15 cellular contexts compared by ENCODE assay signal in the genomic region with DNA sequence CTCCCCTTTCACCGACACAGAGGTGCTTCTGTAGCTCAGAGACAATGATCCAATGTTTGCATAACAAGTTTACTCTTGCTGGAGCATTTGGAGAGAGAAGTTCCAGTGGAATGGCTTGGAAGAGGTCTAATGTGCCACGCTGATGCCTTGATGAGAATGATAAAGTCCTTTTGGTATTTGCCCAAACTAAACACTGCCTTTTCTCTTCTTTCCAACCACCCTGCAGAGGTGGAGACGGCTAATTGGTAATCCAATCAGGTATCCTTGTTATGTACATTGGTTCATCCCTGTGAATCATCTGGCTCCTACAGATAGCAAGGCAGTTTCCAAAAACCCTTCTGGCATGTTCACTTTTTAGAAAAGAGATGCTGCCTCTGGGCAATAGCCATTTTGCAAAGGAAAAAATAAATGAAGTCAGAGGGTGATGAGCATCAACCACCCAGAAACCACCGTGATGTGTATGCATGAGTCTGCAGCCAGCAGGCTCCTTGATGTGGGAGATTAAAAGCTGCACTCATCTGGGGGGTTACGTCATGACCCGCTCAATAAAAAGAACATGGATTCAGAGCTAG. TPM values are rescaled to one million over a fixed set of nuclear protein-coding genes. Genes with fewer than 3 reads are reported as not detected.
DNase-seq lines count a peak whose midpoint lies in the region; ATAC-seq lines count a peak whose summit lies in the region.
"Had no signal": no experiment of that assay in that cellular context is flagged by ENCODE, and none has a peak within 500 bp of the region (broad histone marks: within the 10 kb centered on the region; RNA-seq: fewer than 3 reads in every experiment).

No MANE protein-coding gene starts in this region.

- H3K27me3 Mint-ChIP-seq in activated CD4-positive, alpha-beta T cell treated with anti-CD3 and anti-CD28 coated beads for 36 hours: peaks cover 14% of the 10 kb centered on the region
- peaks cover 27% of the 10 kb centered on the region for H3K27me3 Mint-ChIP-seq in activated CD4-positive, alpha-beta T cell treated with anti-CD3 and anti-CD28 coated beads, Interleukin-2, amount 10 ng/mL, durations not matched to agents 7 days and 5 days
- H3K27me3 Mint-ChIP-seq in activated T-cell treated with anti-CD3 and anti-CD28 coated beads, Interleukin-2, amount 50 U/mL, for 4 hours (ENCODE audit: low read depth): peaks cover 18% of the 10 kb centered on the region

- POLR2A ChIA-PET in activated CD4-positive, alpha-beta T cell treated with anti-CD3 and anti-CD28 coated beads for 36 hours (lab: Charles Lee): no interaction called here
- POLR2A ChIA-PET in activated CD4-positive, alpha-beta T cell treated with anti-CD3 and anti-CD28 coated beads, Interleukin-2, amount 10 ng/mL, durations not matched to agents 7 days and 5 days (lab: Charles Lee): no interaction called here

- no peaks in the 10 kb centered on the region for H3K36me3 Mint-ChIP-seq in activated CD4-positive, alpha-beta T cell treated with anti-CD3 and anti-CD28 coated beads for 36 hours (ENCODE audit: low read depth)
- no peaks in the 10 kb centered on the region for H3K36me3 Mint-ChIP-seq in activated CD4-positive, alpha-beta T cell treated with anti-CD3 and anti-CD28 coated beads, Interleukin-2, amount 10 ng/mL, durations not matched to agents 7 days and 5 days (ENCODE audit: low read depth)
- no peaks in the 10 kb centered on the region for H3K36me3 Mint-ChIP-seq in activated T-cell treated with anti-CD3 and anti-CD28 coated beads, Interleukin-2, amount 50 U/mL, for 4 hours (ENCODE audit: insufficient read depth)

- ATAC-seq in activated CD4-positive, alpha-beta T cell treated with anti-CD3 and anti-CD28 coated beads for 36 hours: peak; percentile 33
- ATAC-seq in activated T-cell treated with anti-CD3 and anti-CD28 coated beads, Interleukin-2, amount 50 U/mL, for 4 hours: no peak
- ATAC-seq in GM18517 (IDR thresholded peaks at IDR 0.05; ENCODE audit: unreplicated experiment): no peak

- CTCF ChIA-PET in activated CD4-positive, alpha-beta T cell treated with anti-CD3 and anti-CD28 coated beads for 36 hours (lab: Charles Lee): no interaction called here
- CTCF ChIA-PET in activated CD4-positive, alpha-beta T cell treated with anti-CD3 and anti-CD28 coated beads, Interleukin-2, amount 10 ng/mL, durations not matched to agents 7 days and 5 days (lab: Charles Lee): no interaction called here

- no peak overlapping the region for H3K27ac Mint-ChIP-seq in activated CD4-positive, alpha-beta T cell treated with anti-CD3 and anti-CD28 coated beads for 36 hours
- H3K27ac Mint-ChIP-seq in activated CD4-positive, alpha-beta T cell treated with anti-CD3 and anti-CD28 coated beads, Interleukin-2, amount 10 ng/mL, durations not matched to agents 7 days and 5 days: no peak overlapping the region
- H3K27ac Mint-ChIP-seq: endodermal cell had no signal

- H3K4me3 ChIP-seq in MG63 (no peak overlapping the region), skeletal muscle cell (ENCODE audit: low read depth, low read length) (no peak overlapping the region)

- H3K36me3 ChIP-seq in MG63: no peaks in the 10 kb centered on the region
- H3K36me3 ChIP-seq: neutrophil had no signal

- H3K9me3 ChIP-seq in MG63: peaks cover 6% of the 10 kb centered on the region; the same call in 1 of the 2 replicates
- H3K9me3 ChIP-seq: neutrophil had no signal

- peak; percentile 9 for DNase-seq in activated CD4-positive, alpha-beta T cell treated with anti-CD3 and anti-CD28 coated beads for 36 hours
- DNase-seq in activated CD4-positive, alpha-beta T cell treated with anti-CD3 and anti-CD28 coated beads, Interleukin-2, amount 10 ng/mL, durations not matched to agents 7 days and 5 days: no peak
- DNase-seq in MG63 (peak; percentile 81), amniotic stem cell (lab: John Stamatoyannopoulos, UW) (peak; percentile 55), skeletal muscle cell (ENCODE audit: low read depth) (peak; percentile 48)
- DNase-seq in activated T-cell treated with anti-CD3 and anti-CD28 coated beads, Interleukin-2, amount 50 U/mL, for 4 hours: no peak
- no peak for DNase-seq in central memory CD4-positive, alpha-beta T cell
- DNase-seq: activated CD8-positive, alpha-beta memory T cell treated with anti-CD3 and anti-CD28 coated beads, Interleukin-2, amount 50 U/mL, for 4 hours; AML-193; aorta; endodermal cell; NCI-H146 had no signal

- no peaks in the 10 kb centered on the region for H3K27me3 ChIP-seq in MG63

- H3K4me3 Mint-ChIP-seq in activated CD4-positive, alpha-beta T cell treated with anti-CD3 and anti-CD28 coated beads for 36 hours: no peak overlapping the region
- no peak overlapping the region for H3K4me3 Mint-ChIP-seq in activated CD4-positive, alpha-beta T cell treated with anti-CD3 and anti-CD28 coated beads, Interleukin-2, amount 10 ng/mL, durations not matched to agents 7 days and 5 days
- no peak overlapping the region for H3K4me3 Mint-ChIP-seq in activated T-cell treated with anti-CD3 and anti-CD28 coated beads, Interleukin-2, amount 50 U/mL, for 4 hours
- H3K4me3 Mint-ChIP-seq: endodermal cell had no signal

- intact Hi-C loops in activated CD4-positive, alpha-beta T cell treated with anti-CD3 and anti-CD28 coated beads for 36 hours (cut with DNase I, micrococcal nuclease): no loop called here

- H3K4me1 Mint-ChIP-seq in activated CD4-positive, alpha-beta T cell treated with anti-CD3 and anti-CD28 coated beads for 36 hours: no peaks in the 10 kb centered on the region
- no peaks in the 10 kb centered on the region for H3K4me1 Mint-ChIP-seq in activated CD4-positive, alpha-beta T cell treated with anti-CD3 and anti-CD28 coated beads, Interleukin-2, amount 10 ng/mL, durations not matched to agents 7 days and 5 days
- H3K4me1 Mint-ChIP-seq in activated T-cell treated with anti-CD3 and anti-CD28 coated beads, Interleukin-2, amount 50 U/mL, for 4 hours (ENCODE audit: low read depth): no peaks in the 10 kb centered on the region

- H3K9me3 Mint-ChIP-seq in activated CD4-positive, alpha-beta T cell treated with anti-CD3 and anti-CD28 coated beads for 36 hours (ENCODE audit: low read depth): no peaks in the 10 kb centered on the region
- H3K9me3 Mint-ChIP-seq in activated CD4-positive, alpha-beta T cell treated with anti-CD3 and anti-CD28 coated beads, Interleukin-2, amount 10 ng/mL, durations not matched to agents 7 days and 5 days: no peaks in the 10 kb centered on the region
- H3K9me3 Mint-ChIP-seq in activated T-cell treated with anti-CD3 and anti-CD28 coated beads, Interleukin-2, amount 50 U/mL, for 4 hours: no peaks in the 10 kb centered on the region

RNA-seq across cellular contexts. Expression of gene KIAA2012, which starts 40.6 kb away (rescaled TPM):
- total RNA-seq in activated CD4-positive, alpha-beta T cell treated with anti-CD3 and anti-CD28 coated beads for 36 hours: not detected
- total RNA-seq in activated CD4-positive, alpha-beta T cell treated with anti-CD3 and anti-CD28 coated beads, Interleukin-2, amount 10 ng/mL, durations not matched to agents 7 days and 5 days: not detected
- not detected in 2 replicates for total RNA-seq in MG63 (2014; rRNA removed; shearing (Covaris generic); ENCODE audit: low replicate concordance)
- not detected for total RNA-seq in activated T-cell treated with anti-CD3 and anti-CD28 coated beads, Interleukin-2, amount 50 U/mL, for 4 hours
- total RNA-seq: aorta, lower leg skin had no signal

Comparison
In these comparisons a context has a peak if more than half of its experiments do, and no peak if none do; other contexts are left out.
1. DNase-seq: peak in activated CD4-positive, alpha-beta T cell treated with anti-CD3 and anti-CD28 coated beads for 36 hours (single experiment), MG63 (single experiment), amniotic stem cell (single experiment) and skeletal muscle cell (single experiment); none in activated CD4-positive, alpha-beta T cell treated with anti-CD3 and anti-CD28 coated beads, Interleukin-2, amount 10 ng/mL, durations not matched to agents 7 days and 5 days (single experiment), activated T-cell treated with anti-CD3 and anti-CD28 coated beads, Interleukin-2, amount 50 U/mL, for 4 hours (single experiment) and central memory CD4-positive, alpha-beta T cell (single experiment).